Comparison of ENCODE assay signal across 27 cellular contexts in genomic region chr9:17777465-17777864, GRCh38.
"Had no signal": no experiment of that assay in that cellular context is flagged by ENCODE, and none has a peak within 500 bp of the region (broad histone marks: within the 10 kb centered on the region; RNA-seq: fewer than 3 reads in every experiment).

No MANE protein-coding gene starts in this region.

- H3K4me3 Mint-ChIP-seq: stimulated activated effector memory CD8-positive, alpha-beta T cell treated with anti-CD3 and anti-CD28 coated beads, Interleukin-12 subunit alpha, Interleukin-12 subunit beta, amount 100 ng/mL, for 72 hours; stimulated activated memory B cell treated with anti-CD40 and anti-IgM and Interleukin-4, amounts not matched to agents 10 μg/mL and 1 μg/mL and 100 μg/mL, for 72 hours; stimulated activated naive B cell treated with anti-CD40 and anti-IgM and Interleukin-4, amounts not matched to agents 10 μg/mL and 1 μg/mL and 100 μg/mL, for 72 hours; stimulated activated naive CD8-positive, alpha-beta T cell treated with anti-CD3 and anti-CD28 coated beads, Interleukin-15, amount 100 ng/mL, for 72 hours; stimulated activated naive CD8-positive, alpha-beta T cell treated with anti-CD3 and anti-CD28 coated beads, Interleukin-15, Interleukin-2, amounts not matched to agents 100 ng/mL and 50 ng/mL, for 24 hours; type B pancreatic cell had no signal

- H3K36me3 Mint-ChIP-seq: stimulated activated effector memory CD8-positive, alpha-beta T cell treated with anti-CD3 and anti-CD28 coated beads, Interleukin-12 subunit alpha, Interleukin-12 subunit beta, amount 100 ng/mL, for 72 hours; stimulated activated memory B cell treated with anti-CD40 and anti-IgM and Interleukin-4, amounts not matched to agents 10 μg/mL and 1 μg/mL and 100 μg/mL, for 72 hours; stimulated activated naive B cell treated with anti-CD40 and anti-IgM and Interleukin-4, amounts not matched to agents 10 μg/mL and 1 μg/mL and 100 μg/mL, for 72 hours; type B pancreatic cell had no signal

- H3K27me3 Mint-ChIP-seq: stimulated activated memory B cell treated with anti-CD40 and anti-IgM and Interleukin-4, amounts not matched to agents 10 μg/mL and 1 μg/mL and 100 μg/mL, for 72 hours; stimulated activated naive B cell treated with anti-CD40 and anti-IgM and Interleukin-4, amounts not matched to agents 10 μg/mL and 1 μg/mL and 100 μg/mL, for 72 hours; stimulated activated naive CD8-positive, alpha-beta T cell treated with anti-CD3 and anti-CD28 coated beads, Interleukin-15, amount 100 ng/mL, for 72 hours; stimulated activated naive CD8-positive, alpha-beta T cell treated with anti-CD3 and anti-CD28 coated beads, Interleukin-15, Interleukin-2, amounts not matched to agents 100 ng/mL and 50 ng/mL, for 24 hours had no signal

- ATAC-seq: stimulated activated effector memory CD8-positive, alpha-beta T cell treated with anti-CD3 and anti-CD28 coated beads, Interleukin-12 subunit alpha, Interleukin-12 subunit beta, amount 100 ng/mL, for 72 hours; stimulated activated memory B cell treated with anti-CD40 and anti-IgM and Interleukin-4, amounts not matched to agents 10 μg/mL and 1 μg/mL and 100 μg/mL, for 72 hours; stimulated activated naive B cell treated with anti-CD40 and anti-IgM and Interleukin-4, amounts not matched to agents 10 μg/mL and 1 μg/mL and 100 μg/mL, for 72 hours; stimulated activated naive CD8-positive, alpha-beta T cell treated with anti-CD3 and anti-CD28 coated beads, Interleukin-15, amount 100 ng/mL, for 72 hours; stimulated activated naive CD8-positive, alpha-beta T cell treated with anti-CD3 and anti-CD28 coated beads, Interleukin-15, Interleukin-2, amounts not matched to agents 100 U/mL and 50 U/mL, for 24 hours; upper lobe of right lung had no signal

- H3K4me3 ChIP-seq: stomach, suprapubic skin, testis, thoracic aorta, thyroid gland, tibial artery, tibial nerve, transverse colon, upper lobe of left lung, upper lobe of right lung, uterus, vagina had no signal

- DNase-seq: stimulated activated CD4-positive, alpha-beta T cell treated with anti-CD3 and anti-CD28 coated beads, Interleukin-2, amount 100 ng/mL, for 48 hours; stimulated activated CD4-positive, alpha-beta T cell treated with anti-CD3 and anti-CD28 coated beads, Interleukin-4, amount 100 ng/mL, for 1 hour; stimulated activated CD4-positive, alpha-beta T cell treated with anti-CD3 and anti-CD28 coated beads, Interleukin-4, amount 100 ng/mL, for 24 hours; stimulated activated CD4-positive, alpha-beta T cell treated with anti-CD3 and anti-CD28 coated beads, Interleukin-4, amount 100 ng/mL, for 4 hours; stimulated activated CD8-positive, alpha-beta memory T cell treated with anti-CD3 and anti-CD28 coated beads, Interleukin-4, amount 100 ng/mL, for 48 hours; stimulated activated naive B cell treated with anti-CD40 and anti-IgM and Interleukin-4, amounts not matched to agents 10 μg/mL and 1 μg/mL and 100 μg/mL, for 72 hours; stimulated activated naive CD4-positive, alpha-beta T cell; stimulated activated naive CD4-positive, alpha-beta T cell treated with Interleukin-2 at 50 U/mL for 16 hours; stimulated activated naive CD8-positive, alpha-beta T cell treated with anti-CD3 and anti-CD28 coated beads, Interleukin-15, amount 100 ng/mL, for 72 hours; stimulated activated naive CD8-positive, alpha-beta T cell treated with anti-CD3 and anti-CD28 coated beads, Interleukin-15, Interleukin-2, amounts not matched to agents 100 U/mL and 50 U/mL, for 24 hours; tibial artery; transverse colon; trophoblast cell; upper lobe of left lung; upper lobe of right lung had no signal

- H3K4me1 Mint-ChIP-seq: stimulated activated effector memory CD8-positive, alpha-beta T cell treated with anti-CD3 and anti-CD28 coated beads, Interleukin-12 subunit alpha, Interleukin-12 subunit beta, amount 100 ng/mL, for 72 hours; stimulated activated memory B cell treated with anti-CD40 and anti-IgM and Interleukin-4, amounts not matched to agents 10 μg/mL and 1 μg/mL and 100 μg/mL, for 72 hours; stimulated activated naive B cell treated with anti-CD40 and anti-IgM and Interleukin-4, amounts not matched to agents 10 μg/mL and 1 μg/mL and 100 μg/mL, for 72 hours; stimulated activated naive CD8-positive, alpha-beta T cell treated with anti-CD3 and anti-CD28 coated beads, Interleukin-15, amount 100 ng/mL, for 72 hours had no signal

- H3K36me3 ChIP-seq: stomach, suprapubic skin, thoracic aorta, thyroid gland, tibial artery, tibial nerve, transverse colon, upper lobe of left lung, upper lobe of right lung, uterus, vagina had no signal

- H3K27ac Mint-ChIP-seq: stimulated activated effector memory CD8-positive, alpha-beta T cell treated with anti-CD3 and anti-CD28 coated beads, Interleukin-12 subunit alpha, Interleukin-12 subunit beta, amount 100 ng/mL, for 72 hours; stimulated activated memory B cell treated with anti-CD40 and anti-IgM and Interleukin-4, amounts not matched to agents 10 μg/mL and 1 μg/mL and 100 μg/mL, for 72 hours; stimulated activated naive B cell treated with anti-CD40 and anti-IgM and Interleukin-4, amounts not matched to agents 10 μg/mL and 1 μg/mL and 100 μg/mL, for 72 hours; stimulated activated naive CD8-positive, alpha-beta T cell treated with anti-CD3 and anti-CD28 coated beads, Interleukin-15, amount 100 ng/mL, for 72 hours; stimulated activated naive CD8-positive, alpha-beta T cell treated with anti-CD3 and anti-CD28 coated beads, Interleukin-15, Interleukin-2, amounts not matched to agents 100 ng/mL and 50 ng/mL, for 24 hours; type B pancreatic cell had no signal

- H3K4me1 ChIP-seq: stomach, suprapubic skin, testis, thyroid gland, tibial artery, tibial nerve, transverse colon, upper lobe of left lung, upper lobe of right lung, uterus, vagina had no signal

- H3K27ac ChIP-seq: stomach, suprapubic skin, testis, thoracic aorta, thyroid gland, tibial artery, tibial nerve, transverse colon, upper lobe of left lung, upper lobe of right lung, uterus, vagina had no signal

- H3K27me3 ChIP-seq: stomach, suprapubic skin, testis, thyroid gland, tibial artery, tibial nerve, transverse colon, upper lobe of left lung, upper lobe of right lung, uterus, vagina had no signal

- H3K9me3 ChIP-seq: stomach, suprapubic skin, testis, thoracic aorta, thyroid gland, tibial artery, tibial nerve, transverse colon, upper lobe of left lung, upper lobe of right lung, uterus, vagina had no signal

- H3K9me3 Mint-ChIP-seq: type B pancreatic cell had no signal
